In the genomic region with DNA sequence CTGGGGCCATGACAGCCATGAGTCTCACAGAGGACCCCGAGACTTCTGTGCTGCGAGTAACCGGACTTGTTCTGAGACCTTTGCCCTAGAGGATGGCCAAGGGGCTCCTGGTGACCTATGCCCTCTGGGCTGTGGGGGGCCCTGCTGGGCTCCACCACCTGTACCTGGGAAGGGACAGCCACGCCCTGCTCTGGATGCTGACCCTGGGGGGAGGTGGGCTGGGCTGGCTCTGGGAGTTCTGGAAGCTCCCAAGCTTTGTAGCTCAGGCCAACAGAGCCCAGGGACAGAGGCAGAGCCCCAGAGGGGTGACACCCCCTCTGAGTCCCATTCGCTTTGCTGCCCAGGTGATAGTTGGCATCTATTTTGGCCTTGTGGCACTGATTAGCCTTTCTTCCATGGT, we compare ENCODE assay signal across 14 cellular contexts. TPM values are rescaled to one million over a fixed set of nuclear protein-coding genes. Genes with fewer than 3 reads are reported as not detected.
A peak's percentile ranks its signal among the peaks of the same experiment; 100 is the strongest.
DNase-seq lines count a peak whose midpoint lies in the region; ATAC-seq and TF ChIP-seq lines count a peak whose summit lies in the region.
"Had no signal": no experiment of that assay in that cellular context is flagged by ENCODE, and none has a peak within 500 bp of the region (broad histone marks: within the 10 kb centered on the region; RNA-seq: fewer than 3 reads in every experiment).

No MANE protein-coding gene starts in this region.

- DNase-seq in colonic mucosa (no peak), neural crest cell (ENCODE audit: low read depth, low spot score) (no peak), SKM-1 (lab: John Stamatoyannopoulos, UW; ENCODE audit: unreplicated experiment) (no peak)
- DNase-seq in activated naive CD4-positive, alpha-beta T cell treated with anti-CD3 and anti-CD28 coated beads, Interleukin-2, amount 50 U/mL, for 16 hours: no peak
- DNase-seq: activated CD4-positive, alpha-beta T cell treated with anti-CD3 and anti-CD28 coated beads, Interleukin-2, amount 50 U/mL, for 48 hours; effector memory CD8-positive, alpha-beta T cell; GF-D8; hypothalamus; NCI-H2029; NCI-H510A treated with DMSO at 0.1 percent for 48 hours had no signal

- peak overlapping the region; percentile 22 for H3K4me3 Mint-ChIP-seq in neural crest cell
- H3K4me3 Mint-ChIP-seq: effector memory CD8-positive, alpha-beta T cell had no signal

- peaks cover 26% of the 10 kb centered on the region for H3K4me1 Mint-ChIP-seq in neural crest cell

- peaks cover 52% of the 10 kb centered on the region for H3K27me3 ChIP-seq in BLaER1
- peaks cover 40% of the 10 kb centered on the region for H3K27me3 ChIP-seq in colonic mucosa

- no peak overlapping the region for H3K27ac Mint-ChIP-seq in neural crest cell (ENCODE audit: unreplicated experiment)
- H3K27ac Mint-ChIP-seq: effector memory CD8-positive, alpha-beta T cell had no signal

- intact Hi-C loops in colonic mucosa (cut with DNase I): no loop called here

- TF ChIP-seq CTCF in colonic mucosa (IDR thresholded peaks at IDR 0.05): no peak
- no peak for TF ChIP-seq CTCF in neural crest cell (conservative IDR thresholded peaks at IDR 0.05)

- peaks cover 39% of the 10 kb centered on the region for H4K20me1 ChIP-seq in BLaER1

- H3K9ac ChIP-seq in BLaER1 (no peak overlapping the region), colonic mucosa (ENCODE audit: low read depth in 2 of 2, low read length in 2 of 2) (no peak overlapping the region)

- H3K36me3 ChIP-seq in BLaER1 (no peaks in the 10 kb centered on the region), colonic mucosa (no peaks in the 10 kb centered on the region)
- H3K36me3 ChIP-seq: SJSA1 had no signal

- H3K9me3 ChIP-seq in BLaER1: no peaks in the 10 kb centered on the region
- no peaks in the 10 kb centered on the region for H3K9me3 ChIP-seq in colonic mucosa
- H3K9me3 ChIP-seq: SJSA1 had no signal

- H3K27ac ChIP-seq in BLaER1 (no peak overlapping the region), colonic mucosa (no peak overlapping the region)

- ATAC-seq in GM21619 (IDR thresholded peaks at IDR 0.05; ENCODE audit: unreplicated experiment): no peak
- ATAC-seq: effector memory CD8-positive, alpha-beta T cell had no signal

- H3K4me1 ChIP-seq in BLaER1: peaks cover 45% of the 10 kb centered on the region
- H3K4me1 ChIP-seq in colonic mucosa: peaks cover 29% of the 10 kb centered on the region

- H3K36me3 Mint-ChIP-seq in neural crest cell (ENCODE audit: low read depth): no peaks in the 10 kb centered on the region

- H3K4me3 ChIP-seq in BLaER1: no peak overlapping the region
- peak overlapping the region; percentile 38 for H3K4me3 ChIP-seq in colonic mucosa

- no peaks in the 10 kb centered on the region for H3K9me3 Mint-ChIP-seq in neural crest cell
- H3K9me3 Mint-ChIP-seq: effector memory CD8-positive, alpha-beta T cell had no signal

- H3K4me2 ChIP-seq in BLaER1: 0 out of 2 replicates have a peak overlapping the region, but pooled peaks have one; percentile 99

- peaks cover 81% of the 10 kb centered on the region for H3K27me3 Mint-ChIP-seq in neural crest cell (ENCODE audit: low read depth)

RNA-seq across cellular contexts. Expression of a gene that starts 2.1 kb away (rescaled TPM):
- 10 to 100 TPM; 29.0 to 34.2 TPM for total RNA-seq in colonic mucosa
- total RNA-seq in neural crest cell: 0.32 and 0.35 TPM in 2 replicates

RNA-seq across cellular contexts. Expression of a gene that starts 11.8 kb away (rescaled TPM):
- total RNA-seq in colonic mucosa: not detected
- 0.63 and 0.80 TPM in 2 replicates for total RNA-seq in neural crest cell
- total RNA-seq: bronchial epithelial cell had no signal

RNA-seq across cellular contexts. Expression of a gene that starts 18.5 kb away (rescaled TPM):
- total RNA-seq in colonic mucosa (10 to 100 TPM; 17.2 to 21.9 TPM), neural crest cell (45.2 and 45.7 TPM in 2 replicates)

RNA-seq across cellular contexts. Expression of a gene that starts 25.7 kb away (rescaled TPM):
- total RNA-seq in colonic mucosa (10 to 100 TPM; 11.8 to 51.8 TPM), neural crest cell (88.0 and 91.2 TPM in 2 replicates)

RNA-seq across cellular contexts. Expression of a gene that starts 53.8 kb away (rescaled TPM):
- 10 to 100 TPM in 1 of 2 donors, 1 to 10 TPM in 1; 3.9 to 21.9 TPM for total RNA-seq in colonic mucosa
- 0.70 and 1.3 TPM in 2 replicates for total RNA-seq in neural crest cell
- total RNA-seq: SJSA1 had no signal

Comparison
In these comparisons a context has a peak if more than half of its experiments do, and no peak if none do; other contexts are left out.
1. RNA of a gene that starts 2.1 kb away (total RNA-seq): 29.0 to 34.2 TPM in colonic mucosa; 0.32 to 0.35 TPM in neural crest cell; every median in the first group is over 10 times any median in the second.